Comparison of ENCODE assay signal across 1 cellular context in genomic region chr1:24725209-24725651, GRCh38.
TF ChIP-seq lines count a peak whose summit lies in the region.

No MANE protein-coding gene starts in this region.

TF ChIP-seq in HepG2, 621 proteins besides CTCF, POLR2A, EP300 and RAD21 (continued from another document and continues in another):
- no peak for TF ChIP-seq ZNF407 (CRISPR knock-in tag; IDR thresholded peaks at IDR 0.05; ENCODE audit: not compliant biosample characterization)
- no peak for TF ChIP-seq CHD2 (IDR thresholded peaks at IDR 0.05; ENCODE audit: low read depth, low read length)
- TF ChIP-seq TFAP4 (IDR thresholded peaks at IDR 0.05; ENCODE audit: borderline replicate concordance, low read depth), result peak; percentile 54; the same call in 1 of the 2 replicates
- TF ChIP-seq ZNF761 (CRISPR knock-in tag; conservative IDR thresholded peaks at IDR 0.05), result no peak
- peak; percentile 57; the same call in 1 of the 2 replicates for TF ChIP-seq ZBTB7A (CRISPR knock-in tag; IDR thresholded peaks at IDR 0.05)
- 0 out of 2 replicates have a peak, but pooled peaks have one; percentile 49 for TF ChIP-seq ZNF280D (CRISPR knock-in tag; IDR thresholded peaks at IDR 0.05)
- TF ChIP-seq ZBTB49 (CRISPR knock-in tag; IDR thresholded peaks at IDR 0.05; ENCODE audit: borderline replicate concordance), result no peak
- TF ChIP-seq SATB2 (CRISPR knock-in tag; IDR thresholded peaks at IDR 0.05), result no peak
- TF ChIP-seq ZNF768 (CRISPR knock-in tag; IDR thresholded peaks at IDR 0.05), result peak; percentile 40; the same call in 1 of the 2 replicates
- no peak for TF ChIP-seq ZNF441 (CRISPR knock-in tag; IDR thresholded peaks at IDR 0.05; ENCODE audit: borderline replicate concordance)
- peak; percentile 39; the same call in 1 of the 2 replicates for TF ChIP-seq DPF2 (CRISPR knock-in tag; IDR thresholded peaks at IDR 0.05; ENCODE audit: borderline replicate concordance, low read depth)
- 0 out of 4 replicates have a peak, but pooled peaks of 1 of the 2 experiments have one; percentile 22 for TF ChIP-seq HMGXB4 (CRISPR knock-in tag; IDR thresholded peaks at IDR 0.05; ENCODE audit: borderline replicate concordance in 1 of 2, low read depth in 1 of 2)
- 0 out of 2 replicates have a peak, but pooled peaks have one; percentile 68 for TF ChIP-seq MYPOP (CRISPR knock-in tag; IDR thresholded peaks at IDR 0.05)
- TF ChIP-seq ZNF3 (CRISPR knock-in tag; IDR thresholded peaks at IDR 0.05), result 0 out of 2 replicates have a peak, but pooled peaks have one; percentile 16
- TF ChIP-seq FOXP1 (IDR thresholded peaks at IDR 0.05), result no peak
- TF ChIP-seq FOXP1 (CRISPR knock-in tag; IDR thresholded peaks at IDR 0.05), result no peak
- no peak for TF ChIP-seq MZF1 (CRISPR knock-in tag; IDR thresholded peaks at IDR 0.05; ENCODE audit: borderline replicate concordance)
- peak; percentile 60; the same call in 1 of the 2 replicates for TF ChIP-seq RXRA (CRISPR knock-in tag; IDR thresholded peaks at IDR 0.05)
- no peak for TF ChIP-seq ASH2L (IDR thresholded peaks at IDR 0.05; ENCODE audit: insufficient read length, low read depth, low read length)
- TF ChIP-seq HOXA7 (CRISPR knock-in tag; IDR thresholded peaks at IDR 0.05), result no peak
- 0 out of 2 replicates have a peak, but pooled peaks have one; percentile 38 for TF ChIP-seq MBD4 (IDR thresholded peaks at IDR 0.05; ENCODE audit: borderline replicate concordance, low read length)
- TF ChIP-seq HOMEZ (CRISPR knock-in tag; IDR thresholded peaks at IDR 0.05; ENCODE audit: low read depth), result 0 out of 2 replicates have a peak, but pooled peaks have one; percentile 1
- no peak for TF ChIP-seq ZNF333 (CRISPR knock-in tag; IDR thresholded peaks at IDR 0.05; ENCODE audit: borderline replicate concordance)
- TF ChIP-seq PRPF4 (IDR thresholded peaks at IDR 0.05; ENCODE audit: low read depth, low read length, poor library complexity, severe bottlenecking), result no peak
- peak; percentile 92 for TF ChIP-seq KDM1A (CRISPR knock-in tag; IDR thresholded peaks at IDR 0.05)
- TF ChIP-seq YEATS2 (CRISPR knock-in tag; IDR thresholded peaks at IDR 0.05; ENCODE audit: borderline replicate concordance), result no peak
- TF ChIP-seq FOXA1 (IDR thresholded peaks at IDR 0.05), result no peak
- peak; percentile 21; the same call in 1 of the 2 replicates for TF ChIP-seq FOXA1 (CRISPR knock-in tag; IDR thresholded peaks at IDR 0.05)
- TF ChIP-seq IKZF4 (CRISPR knock-in tag; IDR thresholded peaks at IDR 0.05; ENCODE audit: borderline replicate concordance, low read depth, not compliant biosample characterization), result no peak
- no peak for TF ChIP-seq GLMP (CRISPR knock-in tag; IDR thresholded peaks at IDR 0.05; ENCODE audit: borderline replicate concordance)
- TF ChIP-seq ZSCAN12 (CRISPR knock-in tag; IDR thresholded peaks at IDR 0.05), result 0 out of 2 replicates have a peak, but pooled peaks have one; percentile 41
- no peak for TF ChIP-seq GLI4 (CRISPR knock-in tag; IDR thresholded peaks at IDR 0.05; ENCODE audit: borderline replicate concordance)
- TF ChIP-seq ZNF235 (CRISPR knock-in tag; IDR thresholded peaks at IDR 0.05; ENCODE audit: borderline replicate concordance), result no peak
- TF ChIP-seq ZNF746 (CRISPR knock-in tag; IDR thresholded peaks at IDR 0.05), result peak; percentile 92
- peak; percentile 16 for TF ChIP-seq ZNF263 (CRISPR knock-in tag; IDR thresholded peaks at IDR 0.05)
- no peak for TF ChIP-seq NR3C1 (CRISPR knock-in tag; IDR thresholded peaks at IDR 0.05)
- 0 out of 2 replicates have a peak, but pooled peaks have one; percentile 13 for TF ChIP-seq MAZ (IDR thresholded peaks at IDR 0.05; ENCODE audit: borderline replicate concordance, low read depth, low read length)
- no peak for TF ChIP-seq MAZ (CRISPR knock-in tag; IDR thresholded peaks at IDR 0.05; ENCODE audit: low read depth)
- no peak for TF ChIP-seq JUND (CRISPR knock-in tag; IDR thresholded peaks at IDR 0.05)
